Comparison of ENCODE assay signal across 21 cellular contexts in the genomic region with DNA sequence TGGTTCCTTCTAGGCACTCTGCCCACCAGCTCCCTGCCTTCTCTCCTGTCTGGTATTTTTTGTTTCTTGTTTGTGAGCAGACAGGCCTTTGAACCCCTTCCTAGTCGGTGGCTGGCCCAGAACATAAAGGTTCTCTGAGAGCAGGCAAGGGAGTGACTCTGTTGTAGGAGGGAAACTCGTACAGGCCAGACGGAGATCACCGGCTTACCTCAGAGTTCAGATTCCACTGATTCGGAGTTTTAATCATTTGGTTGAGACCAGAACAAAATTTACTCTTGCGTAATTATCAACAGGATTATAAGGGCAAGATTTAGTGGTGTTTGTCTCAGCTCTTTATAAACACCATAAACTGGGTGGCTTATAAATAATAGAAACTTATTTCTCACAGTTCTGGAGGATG.
"Had no signal": no experiment of that assay in that cellular context is flagged by ENCODE, and none has a peak within 500 bp of the region (broad histone marks: within the 10 kb centered on the region; RNA-seq: fewer than 3 reads in every experiment).

No MANE protein-coding gene starts in this region.

- H2AFZ ChIP-seq: PC-9 had no signal

- H3K4me3 ChIP-seq: PC-9 had no signal

- H3K4me2 ChIP-seq: PC-9 had no signal

- FAIRE-seq: astrocyte had no signal

- H3K27ac ChIP-seq: PC-9 had no signal

- DNase-seq: activated CD4-positive, alpha-beta T cell treated with anti-CD3 and anti-CD28 coated beads for 48 hours; activated CD4-positive, alpha-beta T cell treated with anti-CD3 and anti-CD28 coated beads, Interleukin-2, amount 50 U/mL, for 4 hours; activated CD4-positive, CD25-positive, alpha-beta regulatory T cell treated with anti-CD3 and anti-CD28 coated beads, Interleukin-2, amount 50 U/mL, for 72 hours; activated CD8-positive, alpha-beta memory T cell treated with anti-CD3 and anti-CD28 coated beads, Interleukin-2, amount 10 ng/mL, durations not matched to agents 7 days and 5 days; activated effector memory CD4-positive, alpha-beta T cell treated with Interleukin-2 at 50 U/mL for 16 hours; activated naive CD4-positive, alpha-beta T cell treated with Interleukin-2 at 50 U/mL for 16 hours; activated naive CD8-positive, alpha-beta T cell treated with anti-CD3 and anti-CD28 coated beads, Interleukin-2, amount 50 U/mL, for 24 hours; activated T-cell treated with anti-CD3 and anti-CD28 coated beads, Interleukin-2, amount 50 U/mL, for 24 hours; MM.1S; NCI-H1105 treated with DMSO at 0.1 percent for 48 hours; NCI-H146; NCI-H187 treated with DMSO at 0.1 percent for 48 hours; NCI-H2081 treated with DMSO at 0.1 percent for 48 hours; NCI-H446; NCI-H524; PC-9; SHP77 treated with DMSO at 0.1 percent for 48 hours; T-helper 9 cell had no signal

- ATAC-seq: activated CD8-positive, alpha-beta memory T cell treated with anti-CD3 and anti-CD28 coated beads, Interleukin-2, amount 10 ng/mL, durations not matched to agents 7 days and 5 days; activated naive CD4-positive, alpha-beta T cell treated with anti-CD3 and anti-CD28 coated beads, Interleukin-2, amount 50 U/mL, for 72 hours; activated naive CD8-positive, alpha-beta T cell treated with anti-CD3 and anti-CD28 coated beads, Interleukin-2, amount 50 U/mL, for 24 hours; WTC11 had no signal
